In the genomic region with DNA sequence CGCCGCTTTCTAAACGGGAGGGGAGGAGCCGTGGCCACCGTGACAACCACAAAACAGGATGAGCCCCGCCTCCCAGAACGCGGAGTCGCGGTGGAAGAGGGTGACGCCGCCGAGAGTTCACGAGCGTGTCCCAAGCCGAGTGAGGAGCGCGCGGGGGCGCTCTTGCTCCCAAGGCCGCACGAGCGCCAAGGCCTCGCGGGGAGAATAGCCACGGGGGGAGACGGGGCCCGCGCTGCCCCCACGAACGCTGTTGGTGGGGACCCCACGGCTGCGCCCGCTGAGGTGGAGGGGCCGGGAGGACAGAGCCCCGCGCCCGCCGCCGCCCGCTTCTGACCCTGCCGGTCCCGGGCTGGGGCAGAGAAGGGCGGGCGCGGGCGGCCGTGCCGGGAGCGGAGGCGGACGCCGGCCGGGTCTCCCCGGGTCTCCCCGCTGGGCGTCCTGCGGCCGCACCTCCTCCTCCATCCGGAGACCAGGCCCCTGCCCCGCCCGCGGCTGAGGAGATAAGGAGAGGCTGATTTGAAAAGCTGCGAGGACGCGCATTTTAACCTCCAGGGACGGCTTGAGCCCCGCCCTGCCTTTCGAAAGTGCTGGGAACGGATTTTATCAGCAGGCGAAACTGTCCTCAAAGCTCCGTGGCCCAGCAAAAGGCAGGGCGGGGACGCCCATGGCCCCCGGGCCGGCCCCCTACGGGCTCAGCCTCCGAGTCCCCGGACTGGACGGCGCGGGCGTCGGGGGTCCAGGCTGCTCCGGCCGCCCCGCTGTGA, we compare ENCODE assay signal across 7 cellular contexts. TPM values are rescaled to one million over a fixed set of nuclear protein-coding genes. Genes with fewer than 3 reads are reported as not detected.
DNase-seq lines count a peak whose midpoint lies in the region; ATAC-seq, FAIRE-seq and TF ChIP-seq lines count a peak whose summit lies in the region.

No MANE protein-coding gene starts in this region.

- no peaks in the 10 kb centered on the region for H3K36me3 Mint-ChIP-seq in activated naive CD4-positive, alpha-beta T cell treated with anti-CD3 and anti-CD28 coated beads, Interleukin-2, amount 10 ng/mL, durations not matched to agents 7 days and 5 days

- DNase-seq in NOMO-1 treated with dmso at 0.1 percent for 144 hours (lab: John Stamatoyannopoulos, UW; ENCODE audit: unreplicated experiment) (peak; percentile 58), Right ventricle myocardium superior (peak; percentile 92), pancreas (peak; percentile 58 to 87 (median 70)), NK-92 (lab: John Stamatoyannopoulos, UW; ENCODE audit: unreplicated experiment) (no peak)
- peak; percentile 73 for DNase-seq in activated naive CD4-positive, alpha-beta T cell treated with anti-CD3 and anti-CD28 coated beads, Interleukin-2, amount 10 ng/mL, durations not matched to agents 7 days and 5 days

- intact Hi-C loops in Right ventricle myocardium superior (cut with DNase I): no loop called here
- intact Hi-C loops in pancreas (cut with DNase I): loop anchor here in 1 of 3 donors (10.0 kb wide), 1 partner anchor 140 kb away; no protein-coding TSS in a partner anchor

- ATAC-seq in GM18502 (IDR thresholded peaks at IDR 0.05; ENCODE audit: poor library complexity, unreplicated experiment) (peak; percentile 67), Right ventricle myocardium superior (ENCODE audit: poor library complexity) (peak; percentile 86), pancreas (peak; percentile 66 to 81 (median 78)), HG03439 (IDR thresholded peaks at IDR 0.05; ENCODE audit: unreplicated experiment) (no peak)

- CTCF ChIA-PET in activated naive CD4-positive, alpha-beta T cell treated with anti-CD3 and anti-CD28 coated beads, Interleukin-2, amount 10 ng/mL, durations not matched to agents 7 days and 5 days (lab: Charles Lee): interaction anchor here (1.1 to 1.2 kb wide), 2 partner anchors 82 to 83 kb away, joined by 3 to 4 read pairs; no protein-coding TSS in a partner anchor

- H3K27me3 ChIP-seq in pancreas: no peaks in the 10 kb centered on the region

- WGBS in pancreas, 2 donors: 3 to 4% methylated on average over 57 to 87 of the region's 87 CpGs

- peaks cover 0 to 7% (median 0%) of the 10 kb centered on the region in 3 donors for H3K4me1 ChIP-seq in pancreas

- no peaks in the 10 kb centered on the region for H3K9me3 Mint-ChIP-seq in activated naive CD4-positive, alpha-beta T cell treated with anti-CD3 and anti-CD28 coated beads, Interleukin-2, amount 10 ng/mL, durations not matched to agents 7 days and 5 days

- H3K27ac ChIP-seq in pancreas: peak overlapping the region; percentile 0 to 29 (median 10)

- H3K4me3 ChIP-seq in pancreas: peak overlapping the region; percentile 9 to 56 (median 27)

- H3K27ac Mint-ChIP-seq in activated naive CD4-positive, alpha-beta T cell treated with anti-CD3 and anti-CD28 coated beads, Interleukin-2, amount 10 ng/mL, durations not matched to agents 7 days and 5 days: no peak overlapping the region

- H3K36me3 ChIP-seq in pancreas: no peaks in the 10 kb centered on the region

- H3K27me3 Mint-ChIP-seq in activated naive CD4-positive, alpha-beta T cell treated with anti-CD3 and anti-CD28 coated beads, Interleukin-2, amount 10 ng/mL, durations not matched to agents 7 days and 5 days: peaks cover 98% of the 10 kb centered on the region

- peak overlapping the region; percentile 70 for H3K4me3 Mint-ChIP-seq in activated naive CD4-positive, alpha-beta T cell treated with anti-CD3 and anti-CD28 coated beads, Interleukin-2, amount 10 ng/mL, durations not matched to agents 7 days and 5 days

- no peaks in the 10 kb centered on the region for H3K9me3 ChIP-seq in pancreas

- no peak for FAIRE-seq in pancreas (lab: Jason Lieb, UNC)

- H3K4me1 Mint-ChIP-seq in activated naive CD4-positive, alpha-beta T cell treated with anti-CD3 and anti-CD28 coated beads, Interleukin-2, amount 10 ng/mL, durations not matched to agents 7 days and 5 days: peaks cover 34% of the 10 kb centered on the region

- TF ChIP-seq CTCF in pancreas (IDR thresholded peaks at IDR 0.05): no peak

RNA-seq across cellular contexts. Expression of gene NKD2, which starts 3.8 kb away (rescaled TPM):
- 2.8 TPM for total RNA-seq in Right ventricle myocardium superior
- 1 to 10 TPM; 1.8 to 8.8 (median 3.3) TPM for total RNA-seq in pancreas
- polyA plus RNA-seq in pancreas: 10 to 100 TPM; 13.1 to 18.6 TPM
